4 cellular contexts compared by ENCODE assay signal in genomic region chr1:88990426-88990825, GRCh38.
TF ChIP-seq lines count a peak whose summit lies in the region.

No MANE protein-coding gene starts in this region.

TF ChIP-seq in SK-N-SH, 30 proteins besides CTCF, POLR2A, EP300 and RAD21:
- TF ChIP-seq GABPA (IDR thresholded peaks at IDR 0.05; ENCODE audit: low read depth) (no peak), MXI1 (IDR thresholded peaks at IDR 0.05; ENCODE audit: low read depth, low read length) (no peak), FOXJ3 (CRISPR knock-in tag; IDR thresholded peaks at IDR 0.05) (no peak), MAX (IDR thresholded peaks at IDR 0.05; ENCODE audit: low read depth) (no peak), USF2 (IDR thresholded peaks at IDR 0.05; ENCODE audit: borderline replicate concordance, low read depth, low read length) (no peak), SMC3 (IDR thresholded peaks at IDR 0.05; ENCODE audit: low read depth, low read length) (no peak), CHD2 (IDR thresholded peaks at IDR 0.05; ENCODE audit: low read length, partially characterized antibody) (no peak), GATA2 (CRISPR knock-in tag; IDR thresholded peaks at IDR 0.05) (no peak), FOXM1 (IDR thresholded peaks at IDR 0.05; ENCODE audit: low read depth) (no peak), NFIC (IDR thresholded peaks at IDR 0.05; ENCODE audit: borderline replicate concordance) (no peak)
TF ChIP-seq in SK-N-SH: peak in this region for 0.

TF ChIP-seq in SK-N-SH treated with all-trans-retinoic acid at 6 μM for 48 hours, 23 proteins besides CTCF, POLR2A, EP300 and RAD21:
- TF ChIP-seq RARB (CRISPR knock-in tag; IDR thresholded peaks at IDR 0.05) (no peak), ARNTL (CRISPR knock-in tag; IDR thresholded peaks at IDR 0.05; ENCODE audit: borderline replicate concordance, low read depth) (no peak), ESRRG (CRISPR knock-in tag; IDR thresholded peaks at IDR 0.05) (no peak), PPARA (CRISPR knock-in tag; IDR thresholded peaks at IDR 0.05; ENCODE audit: borderline replicate concordance) (no peak), ISL1 (CRISPR knock-in tag; IDR thresholded peaks at IDR 0.05) (no peak), TSHZ2 (CRISPR knock-in tag; IDR thresholded peaks at IDR 0.05) (no peak), PATZ1 (CRISPR knock-in tag; IDR thresholded peaks at IDR 0.05; ENCODE audit: borderline replicate concordance) (no peak), CREB5 (CRISPR knock-in tag; IDR thresholded peaks at IDR 0.05; ENCODE audit: low read depth) (no peak)

TF ChIP-seq in GM12878, 131 proteins besides CTCF, POLR2A, EP300 and RAD21:
- TF ChIP-seq NFXL1 (IDR thresholded peaks at IDR 0.05; ENCODE audit: borderline replicate concordance) (no peak), IRF5 (IDR thresholded peaks at IDR 0.05; ENCODE audit: borderline replicate concordance) (no peak), REST (IDR thresholded peaks at IDR 0.05; ENCODE audit: low read depth, low read length) (no peak), POU2F2 (IDR thresholded peaks at IDR 0.05; ENCODE audit: borderline replicate concordance, low read depth, low read length) (no peak), SPI1 (IDR thresholded peaks at IDR 0.05; ENCODE audit: borderline replicate concordance, insufficient read depth, low read depth, low read length) (no peak), MTA2 (IDR thresholded peaks at IDR 0.05; ENCODE audit: low read depth) (no peak), YBX1 (IDR thresholded peaks at IDR 0.05) (no peak), GABPA (IDR thresholded peaks at IDR 0.05; ENCODE audit: low read depth) (no peak), E2F4 (IDR thresholded peaks at IDR 0.05; ENCODE audit: low read depth, low read length) (no peak), SREBF1 (IDR thresholded peaks at IDR 0.05; ENCODE audit: low read length) (no peak), MTA3 (IDR thresholded peaks at IDR 0.05; ENCODE audit: borderline replicate concordance, low read length) (no peak), MLLT1 (IDR thresholded peaks at IDR 0.05) (no peak)

TF ChIP-seq in neural cell, 6 proteins besides CTCF, POLR2A, EP300 and RAD21:
- TF ChIP-seq REST (IDR thresholded peaks at IDR 0.05; ENCODE audit: borderline replicate concordance) = no peak
- TF ChIP-seq MXI1 (conservative IDR thresholded peaks at IDR 0.05; ENCODE audit: poor library complexity, severe bottlenecking) = no peak
- no peak for TF ChIP-seq TAF1 (IDR thresholded peaks at IDR 0.05; ENCODE audit: low read depth)
- no peak for TF ChIP-seq EZH2 (IDR thresholded peaks at IDR 0.05; ENCODE audit: borderline replicate concordance, insufficient read depth, low read length, poor library complexity, severe bottlenecking)
- no peak for TF ChIP-seq SMC3 (conservative IDR thresholded peaks at IDR 0.05; ENCODE audit: poor library complexity)
- no peak for TF ChIP-seq POLR2AphosphoS5 (IDR thresholded peaks at IDR 0.05)
